Comparison of ENCODE assay signal across 9 cellular contexts in genomic region chr14:100236873-100237272, GRCh38. TPM values are rescaled to one million over a fixed set of nuclear protein-coding genes. Genes with fewer than 3 reads are reported as not detected.
DNase-seq lines count a peak whose midpoint lies in the region; TF ChIP-seq lines count a peak whose summit lies in the region.
"Had no signal": no experiment of that assay in that cellular context is flagged by ENCODE, and none has a peak within 500 bp of the region (broad histone marks: within the 10 kb centered on the region; RNA-seq: fewer than 3 reads in every experiment).

No MANE protein-coding gene starts in this region.

- H3K27ac ChIP-seq in stomach (peak overlapping the region in 4 of 5 donors; percentile 97 to 100 (median 100)), uterus (no peak overlapping the region)

- H3K9me3 ChIP-seq in iPS-15b (ENCODE audit: control insufficient read depth, insufficient read depth, low read length) (no peaks in the 10 kb centered on the region), stomach (no peaks in the 10 kb centered on the region), uterus (no peaks in the 10 kb centered on the region)

- H3K36me3 ChIP-seq in iPS-15b (ENCODE audit: control insufficient read depth, insufficient read depth, low read length) = peaks cover 3% of the 10 kb centered on the region
- peaks cover 0 to 4% (median 2%) of the 10 kb centered on the region in 4 donors for H3K36me3 ChIP-seq in stomach
- H3K36me3 ChIP-seq in uterus = no peaks in the 10 kb centered on the region

- intact Hi-C loops in stomach (cut with DNase I; ENCODE audit: low total_unique reads) (no loop called here), uterus (cut with DNase I; ENCODE audit: low total_unique reads) (no loop called here)

- H3K4me3 Mint-ChIP-seq in activated T-cell treated with anti-CD3 and anti-CD28 coated beads, Interleukin-2, amount 50 U/mL, for 24 hours = peak overlapping the region; percentile 92

- no peaks in the 10 kb centered on the region for H3K27me3 Mint-ChIP-seq in activated T-cell treated with anti-CD3 and anti-CD28 coated beads, Interleukin-2, amount 50 U/mL, for 24 hours

- peaks cover 53% of the 10 kb centered on the region for H3K4me1 Mint-ChIP-seq in activated T-cell treated with anti-CD3 and anti-CD28 coated beads, Interleukin-2, amount 50 U/mL, for 24 hours (ENCODE audit: low read depth)

- peak overlapping the region; percentile 93 for H3K9ac ChIP-seq in iPS-15b (ENCODE audit: low read depth, low read length)

- no peak for DNase-seq in activated T-cell treated with anti-CD3 and anti-CD28 coated beads, Interleukin-2, amount 50 U/mL, for 24 hours
- no peak for DNase-seq in activated T-cell treated with anti-CD3 and anti-CD28 coated beads, Interleukin-2, amount 50 U/mL, for 48 hours
- DNase-seq in stomach = no peak
- DNase-seq in uterus = no peak
- DNase-seq in NK-92 (lab: John Stamatoyannopoulos, UW; ENCODE audit: unreplicated experiment) = no peak
- DNase-seq in NCI-H446 treated with DMSO at 0.1 percent for 48 hours (lab: John Stamatoyannopoulos, UW) = no peak
- DNase-seq: hypothalamus had no signal

- TF ChIP-seq CTCF in WI38 (IDR thresholded peaks at IDR 0.05; ENCODE audit: low read depth, low read length) (no peak), stomach (IDR thresholded peaks at IDR 0.05) (no peak), uterus (IDR thresholded peaks at IDR 0.05) (no peak)

- TF ChIP-seq POLR2A in stomach (IDR thresholded peaks at IDR 0.05) = no peak
- no peak for TF ChIP-seq POLR2A in uterus (IDR thresholded peaks at IDR 0.05)

- H3K27ac Mint-ChIP-seq in activated T-cell treated with anti-CD3 and anti-CD28 coated beads, Interleukin-2, amount 50 U/mL, for 24 hours = peak overlapping the region; percentile 94

- H3K27me3 ChIP-seq in iPS-15b (ENCODE audit: control insufficient read depth, insufficient read depth, low read length) = no peaks in the 10 kb centered on the region
- H3K27me3 ChIP-seq in stomach = no peaks in the 10 kb centered on the region
- no peaks in the 10 kb centered on the region for H3K27me3 ChIP-seq in uterus

- no peak for TF ChIP-seq EP300 in stomach (IDR thresholded peaks at IDR 0.05)

- H3K4me3 ChIP-seq in WI38 (ENCODE audit: low read depth, low read length) (peak overlapping the region; percentile 87), iPS-15b (ENCODE audit: low read depth, low read length) (peak overlapping the region; percentile 90), stomach (peak overlapping the region; percentile 98 to 100 (median 100)), uterus (no peak overlapping the region)

- H3K9me3 Mint-ChIP-seq in activated T-cell treated with anti-CD3 and anti-CD28 coated beads, Interleukin-2, amount 50 U/mL, for 24 hours = no peaks in the 10 kb centered on the region

- H3K36me3 Mint-ChIP-seq in activated T-cell treated with anti-CD3 and anti-CD28 coated beads, Interleukin-2, amount 50 U/mL, for 24 hours (ENCODE audit: low read depth) = peaks cover 69% of the 10 kb centered on the region

- H3K4me1 ChIP-seq in iPS-15b (ENCODE audit: control insufficient read depth, insufficient read depth, low read length) = peaks cover 5% of the 10 kb centered on the region
- peaks cover 22 to 69% (median 59%) of the 10 kb centered on the region in 4 donors for H3K4me1 ChIP-seq in stomach
- H3K4me1 ChIP-seq in uterus = peaks cover 0 to 5% of the 10 kb centered on the region in 2 donors

RNA-seq across cellular contexts. Expression of gene YY1, which starts 2.1 kb away (rescaled TPM):
- total RNA-seq in stomach (10 to 100 TPM; 33.0 to 68.1 (median 57.8) TPM), uterus (10 to 100 TPM; 40.2 to 61.7 (median 53.2) TPM)
- 10 to 100 TPM; 23.0 to 27.0 (median 26.3) TPM for polyA plus RNA-seq in stomach

Comparison
In these comparisons a context has a peak if more than half of its experiments do, and no peak if none do; other contexts are left out.
1. H3K4me3 ChIP-seq: peak in WI38 (single experiment), iPS-15b (single experiment) and stomach (4 of 4); none in uterus (0 of 2).
2. H3K27ac ChIP-seq: peak in stomach (4 of 5); none in uterus (0 of 2).